ENCODE assay signal across 13 cellular contexts in the genomic region with DNA sequence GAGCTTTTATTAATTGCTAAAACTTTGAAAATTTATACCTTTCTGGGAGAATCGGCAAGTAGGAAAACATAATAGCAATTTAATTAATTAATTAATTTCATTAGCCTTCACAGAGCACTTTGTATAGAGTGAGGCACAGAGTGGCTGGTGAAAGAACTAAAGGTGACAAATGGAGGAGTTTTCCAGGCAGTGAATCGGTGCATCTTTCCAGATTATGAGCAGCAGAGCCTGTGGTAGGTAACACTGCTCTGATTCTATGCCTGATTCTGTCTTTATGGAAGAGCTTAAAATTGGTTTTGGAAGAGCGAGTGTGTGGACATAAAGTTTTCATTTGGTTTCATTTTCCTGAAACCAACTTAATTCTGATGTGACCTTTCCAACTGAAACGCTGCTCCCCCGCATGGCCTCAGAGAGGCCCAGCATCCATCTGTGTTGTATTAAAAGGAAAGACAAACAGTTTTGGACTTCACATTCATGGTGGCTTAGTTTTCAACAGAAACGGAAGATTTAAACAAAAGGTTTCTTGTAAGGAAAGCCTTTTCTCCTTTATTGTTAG.
A peak's percentile ranks its signal among the peaks of the same experiment; 100 is the strongest.
DNase-seq lines count a peak whose midpoint lies in the region; ATAC-seq, FAIRE-seq and TF ChIP-seq lines count a peak whose summit lies in the region.
"Had no signal": no experiment of that assay in that cellular context is flagged by ENCODE, and none has a peak within 500 bp of the region (broad histone marks: within the 10 kb centered on the region; RNA-seq: fewer than 3 reads in every experiment).

No MANE protein-coding gene starts in this region.

- peak; percentile 16 to 50; a peak in 2 of 4 replicates for TF ChIP-seq RAD21 in K562 (CRISPR knock-in tag; conservative IDR thresholded peaks at IDR 0.05 in 1 of 2, IDR thresholded peaks at IDR 0.05 in 1 of 2)

- FAIRE-seq in K562 (lab: Jason Lieb, UNC), result peak; percentile 82

- H3K9me3 ChIP-seq in breast epithelium (peaks cover 0 to 9% of the 10 kb centered on the region in 2 donors), mammary epithelial cell (replicated peaks; ENCODE audit: insufficient read depth, low read length) (no peaks in the 10 kb centered on the region), K562 (replicated peaks; ENCODE audit: control insufficient read depth, insufficient read depth, low read depth, low read length) (no peaks in the 10 kb centered on the region)

- WGBS in mammary epithelial cell (ENCODE audit: low coverage, missing lambda C conversion rate), result 97% methylated on average over 6 of the region's 6 CpGs
- 17% methylated on average over 6 of the region's 6 CpGs for WGBS in K562 (ENCODE audit: insufficient coverage, low coverage, missing lambda C conversion rate)

- H3K4me2 ChIP-seq in mammary epithelial cell (ENCODE audit: insufficient read depth, low read depth, low read length) (no peak overlapping the region), K562 (ENCODE audit: insufficient read depth, low read length) (peak overlapping the region; percentile 66)

- dilution Hi-C loops in mammary epithelial cell (cut with HindIII; ENCODE audit: low sequenced_read_pairs), result no loop called here

- H3K27me3 ChIP-seq in breast epithelium (no peaks in the 10 kb centered on the region), mammary epithelial cell (ENCODE audit: insufficient read depth, low read length) (no peaks in the 10 kb centered on the region), K562 (ENCODE audit: control insufficient read depth in 2 of 2, insufficient read depth in 2 of 2, low read length in 2 of 2) (no peaks in the 10 kb centered on the region)

- H3K4me1 Mint-ChIP-seq in type B pancreatic cell (ENCODE audit: unreplicated experiment), result peaks cover 12% of the 10 kb centered on the region

- H3K79me2 ChIP-seq in mammary epithelial cell (ENCODE audit: insufficient read depth, low read length) (no peaks in the 10 kb centered on the region), K562 (ENCODE audit: control insufficient read depth, insufficient read depth, low read length) (no peaks in the 10 kb centered on the region)

- H2AFZ ChIP-seq in mammary epithelial cell (ENCODE audit: low read depth, low read length) (no peak overlapping the region), K562 (ENCODE audit: low read depth, low read length) (peak overlapping the region; percentile 93)

- H3K27ac ChIP-seq in breast epithelium, result peak overlapping the region in 1 of 2 donors; percentile 34
- no peak overlapping the region for H3K27ac ChIP-seq in mammary epithelial cell (ENCODE audit: insufficient read depth, low read depth, low read length)
- H3K27ac ChIP-seq in K562 (ENCODE audit: extremely low read depth, low read depth, low read length), result peak overlapping the region; percentile 69; the same call in 1 of the 3 replicates

- H3K27me3 Mint-ChIP-seq in type B pancreatic cell, result no peaks in the 10 kb centered on the region

- BruUV-seq in mammary epithelial cell (replicated peaks; lab: Mats Ljungman, UMichigan) (no TSS peak), K562 (replicated peaks; lab: Mats Ljungman, UMichigan) (no TSS peak)

- no peak for TF ChIP-seq CTCF in breast epithelium (IDR thresholded peaks at IDR 0.05)
- TF ChIP-seq CTCF in mammary epithelial cell (conservative IDR thresholded peaks at IDR 0.05 in 1 of 2, IDR thresholded peaks at IDR 0.05 in 1 of 2; ENCODE audit: extremely low read depth in 1 of 2, insufficient read depth in 1 of 2, low read depth in 1 of 2, low read length in 2 of 2), result no peak
- TF ChIP-seq CTCF in K562 (IDR thresholded peaks at IDR 0.05 in 2 of 3, conservative IDR thresholded peaks at IDR 0.05 in 1 of 3; ENCODE audit: insufficient read depth in 2 of 3, low read depth in 1 of 3, low read length in 3 of 3), result peak; percentile 25 to 40 (median 36); a peak in 3 of 6 replicates
- peak; percentile 23 for TF ChIP-seq CTCF in type B pancreatic cell (conservative IDR thresholded peaks at IDR 0.05)

- H4K20me1 ChIP-seq in mammary epithelial cell (ENCODE audit: insufficient read depth, low read length) (no peaks in the 10 kb centered on the region), K562 (replicated peaks; ENCODE audit: control insufficient read depth, insufficient read depth, low read length) (no peaks in the 10 kb centered on the region)

- 0 out of 2 replicates have a peak, but pooled peaks have one; percentile 17 for TF ChIP-seq EP300 in K562 (IDR thresholded peaks at IDR 0.05; ENCODE audit: low read length)

- no peaks in the 10 kb centered on the region for H3K4me1 ChIP-seq in breast epithelium
- H3K4me1 ChIP-seq in mammary epithelial cell (ENCODE audit: insufficient read depth, low read length), result no peaks in the 10 kb centered on the region
- peaks cover 0 to 7% of the 10 kb centered on the region in 2 experiments; a peak in 1 of 5 replicates for H3K4me1 ChIP-seq in K562 (replicated peaks in 1 of 2; ENCODE audit: control insufficient read depth in 2 of 2, insufficient read depth in 2 of 2, low read length in 2 of 2)

- H3K36me3 ChIP-seq in breast epithelium, result no peaks in the 10 kb centered on the region
- no peaks in the 10 kb centered on the region for H3K36me3 ChIP-seq in mammary epithelial cell (ENCODE audit: insufficient read depth, low read length)
- H3K36me3 ChIP-seq in K562 (ENCODE audit: control insufficient read depth, insufficient read depth, low read length), result no peaks in the 10 kb centered on the region

- H3K4me3 ChIP-seq in breast epithelium (peak overlapping the region in 2 of 3 donors; percentile 3 to 6), mammary epithelial cell (replicated peaks in 1 of 3; ENCODE audit: insufficient read depth in 1 of 3, low read depth in 2 of 3, low read length in 3 of 3) (no peak overlapping the region), K562 (no peak overlapping the region)

- H3K36me3 Mint-ChIP-seq in type B pancreatic cell, result no peaks in the 10 kb centered on the region

- H3K4me3 Mint-ChIP-seq in type B pancreatic cell, result peak overlapping the region; percentile 50
- H3K4me3 Mint-ChIP-seq: neural crest cell had no signal

- DNase-seq in breast epithelium (ENCODE audit: low spot score in 2 of 2) (no peak), mammary epithelial cell (no peak), K562 (ENCODE audit: extremely low read depth in 1 of 4, low spot score in 3 of 4) (peak in 2 of 4 experiments; percentile 18 to 61), hepatic stellate cell (ENCODE audit: low spot score) (peak; percentile 7), type B pancreatic cell (ENCODE audit: extremely low spot score, unreplicated experiment) (no peak), medulla oblongata (ENCODE audit: extremely low spot score) (no peak)
- no peak for DNase-seq in stimulated activated CD4-positive, alpha-beta T cell treated with anti-CD3 and anti-CD28 coated beads, Interleukin-4, amount 100 ng/mL, for 4 hours
- DNase-seq: activated CD4-positive, CD25-positive, alpha-beta regulatory T cell treated with anti-CD3 and anti-CD28 coated beads, Interleukin-2, amount 50 U/mL, for 72 hours; activated effector memory CD4-positive, alpha-beta T cell treated with anti-CD3 and anti-CD28 coated beads, Interleukin-2, amount 50 U/mL, for 16 hours; AML-193; NCI-H1694 had no signal

- no peaks in the 10 kb centered on the region for H3K9me1 ChIP-seq in K562 (ENCODE audit: control insufficient read depth, insufficient read depth, low read length)

- no peak overlapping the region for H3K27ac Mint-ChIP-seq in type B pancreatic cell

- TF ChIP-seq POLR2A in breast epithelium (IDR thresholded peaks at IDR 0.05) (no peak), K562 (conservative IDR thresholded peaks at IDR 0.05) (no peak)

- H3K9ac ChIP-seq in mammary epithelial cell (ENCODE audit: insufficient read depth, low read length) (no peak overlapping the region), K562 (ENCODE audit: insufficient read depth in 1 of 2, low read depth in 2 of 2, low read length in 2 of 2) (no peak overlapping the region)

- peaks cover 18% of the 10 kb centered on the region for H3K9me3 Mint-ChIP-seq in type B pancreatic cell

- POLR2A ChIA-PET in K562 (lab: Yijun Ruan, JAX), result no interaction called here

- intact Hi-C loops in breast epithelium (cut with DNase I; ENCODE audit: low total_unique reads), result no loop called here
- intact Hi-C loops in mammary epithelial cell (cut with micrococcal nuclease), result no loop called here
- intact Hi-C loops in K562 (cut with micrococcal nuclease), result loop anchor here (2.0 kb wide), 1 partner anchor 102 kb away; no protein-coding TSS in a partner anchor

- in situ Hi-C loops in mammary epithelial cell (cut with MboI; ENCODE audit: low sequenced_read_pairs in 2 of 2), result no loop called here
- in situ Hi-C loops in K562 (cut with MboI), result no loop called here

- ATAC-seq in K562, result peak; percentile 78
- ATAC-seq in GM21423 (IDR thresholded peaks at IDR 0.05; ENCODE audit: unreplicated experiment), result no peak

- CTCF ChIA-PET in mammary epithelial cell (lab: Charles Lee; ENCODE audit: low non-redundant PET) (interaction anchor here (0.6 kb wide), 1 partner anchor 137 kb away, joined by 3 read pairs; no protein-coding TSS in a partner anchor), K562 (lab: Yijun Ruan, JAX; ENCODE audit: low intra/inter-chr PET ratio) (no interaction called here)

TF ChIP-seq in K562, 482 proteins besides CTCF, POLR2A, EP300 and RAD21 (continues in another document):
- TF ChIP-seq E2F4 (CRISPR knock-in tag; IDR thresholded peaks at IDR 0.05; ENCODE audit: low read depth) (no peak), NELFE (IDR thresholded peaks at IDR 0.05; ENCODE audit: insufficient read depth, insufficient read length) (no peak), DACH1 (IDR thresholded peaks at IDR 0.05; ENCODE audit: partially characterized antibody) (no peak), HOXB6 (CRISPR knock-in tag; IDR thresholded peaks at IDR 0.05; ENCODE audit: borderline replicate concordance) (no peak), TARDBP (IDR thresholded peaks at IDR 0.05) (no peak), YY1 (IDR thresholded peaks at IDR 0.05; ENCODE audit: borderline replicate concordance in 1 of 3, control insufficient read depth in 1 of 3, extremely low read depth in 1 of 3, insufficient read depth in 3 of 3, insufficient read length in 1 of 3, insufficient replicate concordance in 2 of 3, low read depth in 1 of 3, low read length in 2 of 3) (no peak)

Comparison
In these comparisons a context has a peak if more than half of its experiments do, and no peak if none do; other contexts are left out.
1. H3K4me3 ChIP-seq: peak in breast epithelium (2 of 3); none in mammary epithelial cell (0 of 3) and K562 (single experiment).
2. CTCF ChIP-seq: peak in K562 (3 of 3) and type B pancreatic cell (single experiment); none in breast epithelium (0 of 3) and mammary epithelial cell (0 of 2).